1 cellular context compared by ENCODE assay signal in genomic region chr3:170079466-170080165, GRCh38.
TF ChIP-seq lines count a peak whose summit lies in the region.

No MANE protein-coding gene starts in this region.

TF ChIP-seq in IMR-90, 13 proteins besides CTCF, POLR2A, EP300 and RAD21:
- TF ChIP-seq CHD1 (IDR thresholded peaks at IDR 0.05; ENCODE audit: low read depth, low read length) (no peak), CEBPB (IDR thresholded peaks at IDR 0.05; ENCODE audit: low read depth, low read length) (no peak), ELK1 (IDR thresholded peaks at IDR 0.05; ENCODE audit: borderline replicate concordance, low read depth, low read length) (no peak), FOS (IDR thresholded peaks at IDR 0.05; ENCODE audit: low read depth, low read length) (no peak), USF2 (IDR thresholded peaks at IDR 0.05; ENCODE audit: low read depth, low read length) (no peak), MAFK (IDR thresholded peaks at IDR 0.05; ENCODE audit: low read depth, low read length) (no peak), NFE2L2 (IDR thresholded peaks at IDR 0.05; ENCODE audit: low read depth, low read length) (no peak)
